ENCODE assay signal across 8 cellular contexts in genomic region chr14:78164226-78164853, GRCh38. TPM values are rescaled to one million over a fixed set of nuclear protein-coding genes. Genes with fewer than 3 reads are reported as not detected.
A peak's percentile ranks its signal among the peaks of the same experiment; 100 is the strongest.
DNase-seq lines count a peak whose midpoint lies in the region; ATAC-seq and TF ChIP-seq lines count a peak whose summit lies in the region.

No MANE protein-coding gene starts in this region.

- H3K4me1 ChIP-seq in body of pancreas: no peaks in the 10 kb centered on the region

- DNase-seq in AG04449 (ENCODE audit: low read depth, low spot score): no peak
- DNase-seq in NCI-H146 (lab: John Stamatoyannopoulos, UW): peak; percentile 64
- DNase-seq in body of pancreas: peak; percentile 13 to 38 (median 24)
- DNase-seq in osteocyte (ENCODE audit: extremely low spot score, unreplicated experiment): no peak

- no peaks in the 10 kb centered on the region for H3K36me3 Mint-ChIP-seq in osteocyte (ENCODE audit: unreplicated experiment)
- H3K36me3 Mint-ChIP-seq in activated T-helper 17 cell treated with anti-CD3 and anti-CD28 coated beads, Interleukin-2, amount 50 U/mL, for 72 hours (ENCODE audit: low read depth): no peaks in the 10 kb centered on the region

- no peaks in the 10 kb centered on the region for H3K27me3 ChIP-seq in body of pancreas

- H3K9me3 ChIP-seq in body of pancreas: no peaks in the 10 kb centered on the region

- no peak overlapping the region for H3K27ac Mint-ChIP-seq in osteocyte (ENCODE audit: unreplicated experiment)
- H3K27ac Mint-ChIP-seq in activated T-helper 17 cell treated with anti-CD3 and anti-CD28 coated beads, Interleukin-2, amount 50 U/mL, for 72 hours: no peak overlapping the region

- TF ChIP-seq POLR2A in body of pancreas (IDR thresholded peaks at IDR 0.05): no peak

- intact Hi-C loops in body of pancreas (cut with DNase I): no loop called here

- 3 to 14% methylated on average over 8 of the region's 8 CpGs for WGBS in body of pancreas, 2 donors

- H3K4me3 ChIP-seq in AG04449 (ENCODE audit: low read depth, low read length) (no peak overlapping the region), body of pancreas (no peak overlapping the region)

- CTCF ChIA-PET in AG04449 (lab: Yijun Ruan, JAX): interaction anchor here (1.6 kb wide), 1 partner anchor 402 kb away, joined by 4 read pairs; no protein-coding TSS in a partner anchor

- ATAC-seq in body of pancreas (no peak), GM19035 (IDR thresholded peaks at IDR 0.05; ENCODE audit: unreplicated experiment) (no peak), HG03039 (IDR thresholded peaks at IDR 0.05; ENCODE audit: unreplicated experiment) (no peak)
- no peak for ATAC-seq in activated T-helper 17 cell treated with anti-CD3 and anti-CD28 coated beads, Interleukin-2, amount 50 U/mL, for 72 hours (replicated peaks)

- no peaks in the 10 kb centered on the region for H3K36me3 ChIP-seq in body of pancreas (replicated peaks in 1 of 2; ENCODE audit: insufficient read depth in 1 of 2, low read depth in 2 of 2)

- H3K27ac ChIP-seq in body of pancreas: no peak overlapping the region

- no peaks in the 10 kb centered on the region for H3K9me3 Mint-ChIP-seq in osteocyte (ENCODE audit: unreplicated experiment)
- H3K9me3 Mint-ChIP-seq in activated T-helper 17 cell treated with anti-CD3 and anti-CD28 coated beads, Interleukin-2, amount 50 U/mL, for 72 hours: no peaks in the 10 kb centered on the region

- no peaks in the 10 kb centered on the region for H3K4me1 Mint-ChIP-seq in osteocyte (ENCODE audit: unreplicated experiment)
- H3K4me1 Mint-ChIP-seq in activated T-helper 17 cell treated with anti-CD3 and anti-CD28 coated beads, Interleukin-2, amount 50 U/mL, for 72 hours: no peaks in the 10 kb centered on the region

- no peak overlapping the region for H3K4me3 Mint-ChIP-seq in osteocyte (ENCODE audit: unreplicated experiment)
- H3K4me3 Mint-ChIP-seq in activated T-helper 17 cell treated with anti-CD3 and anti-CD28 coated beads, Interleukin-2, amount 50 U/mL, for 72 hours: no peak overlapping the region

- H3K27me3 Mint-ChIP-seq in osteocyte (ENCODE audit: unreplicated experiment): no peaks in the 10 kb centered on the region
- H3K27me3 Mint-ChIP-seq in activated T-helper 17 cell treated with anti-CD3 and anti-CD28 coated beads, Interleukin-2, amount 50 U/mL, for 72 hours: peaks cover 30% of the 10 kb centered on the region

- POLR2A ChIA-PET in AG04449 (lab: Yijun Ruan, JAX): no interaction called here

- peak; percentile 31 for TF ChIP-seq CTCF in AG04449 (IDR thresholded peaks at IDR 0.05; ENCODE audit: insufficient read depth, low read length, missing control alignments)
- peak; percentile 82 for TF ChIP-seq CTCF in GM12873 (IDR thresholded peaks at IDR 0.05; ENCODE audit: insufficient read depth, low read depth, low read length, missing control alignments)
- TF ChIP-seq CTCF in body of pancreas (IDR thresholded peaks at IDR 0.05): peak in 5 of 7 experiments; percentile 23 to 44 (median 38)
- TF ChIP-seq CTCF in osteocyte (IDR thresholded peaks at IDR 0.05): peak; percentile 17

RNA-seq across cellular contexts. Expression of gene NRXN3, which starts 5.8 kb away (rescaled TPM):
- total RNA-seq in body of pancreas (1 to 10 TPM; 1.3 to 2.3 TPM), osteocyte (26.4 and 26.5 TPM in 2 replicates)
- not detected for total RNA-seq in activated T-helper 17 cell treated with anti-CD3 and anti-CD28 coated beads, Interleukin-2, amount 50 U/mL, for 72 hours

Comparison
In these comparisons a context has a peak if more than half of its experiments do, and no peak if none do; other contexts are left out.
1. DNase-seq: peak in NCI-H146 (single experiment) and body of pancreas (4 of 4); none in AG04449 (single experiment) and osteocyte (single experiment).
2. CTCF ChIP-seq: peak in every context shown above with its lines; median percentile 82 in GM12873; 38 in body of pancreas; 31 in AG04449; 17 in osteocyte.